ENCODE assay signal across 26 cellular contexts in genomic region chr1:201391651-201392511, GRCh38. TPM values are rescaled to one million over a fixed set of nuclear protein-coding genes. Genes with fewer than 3 reads are reported as not detected.
DNase-seq lines count a peak whose midpoint lies in the region; ATAC-seq and TF ChIP-seq lines count a peak whose summit lies in the region.
"Had no signal": no experiment of that assay in that cellular context is flagged by ENCODE, and none has a peak within 500 bp of the region (broad histone marks: within the 10 kb centered on the region; RNA-seq: fewer than 3 reads in every experiment).

No MANE protein-coding gene starts in this region.

- POLR2A ChIA-PET in WTC11 (lab: Charles Lee) = interaction anchor here (0.8 kb wide), 1 partner anchor 28 kb away, joined by 3 read pairs; no protein-coding TSS in a partner anchor

- no peak overlapping the region for H4K8ac ChIP-seq in mesendoderm (ENCODE audit: low read depth, low read length)

- H3K27me3 ChIP-seq in mesendoderm (ENCODE audit: insufficient read depth, low read length, poor library complexity) = no peaks in the 10 kb centered on the region
- H3K27me3 ChIP-seq: vagina had no signal

- peak overlapping the region; percentile 9 for H3K23ac ChIP-seq in mesendoderm (ENCODE audit: low read length)

- H2BK15ac ChIP-seq in mesendoderm (replicated peaks; ENCODE audit: low read depth) = no peak overlapping the region

- peaks cover 88% of the 10 kb centered on the region for H3K36me3 Mint-ChIP-seq in Calu3 (ENCODE audit: insufficient read depth, unreplicated experiment)
- peaks cover 6% of the 10 kb centered on the region; the same call in 1 of the 2 replicates for H3K36me3 Mint-ChIP-seq in WTC11
- H3K36me3 Mint-ChIP-seq: activated CD4-positive, alpha-beta memory T cell treated with anti-CD3 and anti-CD28 coated beads for 36 hours; CD14-positive monocyte; stimulated activated naive B cell treated with anti-CD40 and anti-IgM and Interleukin-4, amounts not matched to agents 10 μg/mL and 1 μg/mL and 100 μg/mL, for 72 hours had no signal

- H3K4me3 ChIP-seq in mesendoderm (ENCODE audit: low read length) = no peak overlapping the region
- H3K4me3 ChIP-seq: left lung, mucosa of descending colon, psoas muscle, skin epidermis, vagina had no signal

- H3K36me3 ChIP-seq in mesendoderm (ENCODE audit: control insufficient read depth, insufficient read depth, low read length) = no peaks in the 10 kb centered on the region
- H3K36me3 ChIP-seq: neutrophil, vagina had no signal

- no peak overlapping the region for H3K18ac ChIP-seq in mesendoderm (ENCODE audit: low read length)

- no peak overlapping the region for H3K56ac ChIP-seq in mesendoderm (ENCODE audit: low read length)

- no peak overlapping the region for H2BK120ac ChIP-seq in mesendoderm (ENCODE audit: low read depth, low read length)

- H2AK5ac ChIP-seq in mesendoderm (ENCODE audit: low read length) = no peak overlapping the region

- H4K5ac ChIP-seq in mesendoderm (ENCODE audit: low read length) = no peak overlapping the region

- H3K27ac Mint-ChIP-seq in Calu3 (ENCODE audit: unreplicated experiment) = peak overlapping the region; percentile 46
- H3K27ac Mint-ChIP-seq in WTC11 = peak overlapping the region; percentile 67; the same call in 1 of the 2 replicates
- H3K27ac Mint-ChIP-seq: activated CD4-positive, alpha-beta memory T cell treated with anti-CD3 and anti-CD28 coated beads for 36 hours; CD14-positive monocyte; dendritic cell treated with granulocyte-macrophage colony-stimulating factor and Interleukin-4, amounts not matched to agents 40 ng/mL and 50 ng/mL, for 4 days; stimulated activated naive B cell treated with anti-CD40 and anti-IgM and Interleukin-4, amounts not matched to agents 10 μg/mL and 1 μg/mL and 100 μg/mL, for 72 hours had no signal

- H3K79me2 ChIP-seq in mesendoderm (ENCODE audit: control insufficient read depth, insufficient read depth, low read length) = no peaks in the 10 kb centered on the region

- DNase-seq in Calu3 (no peak), HCEC 1CT (peak; percentile 11), WTC11 (ENCODE audit: low spot score) (no peak), mesendoderm (no peak), midbrain (lab: John Stamatoyannopoulos, UW) (no peak), T-helper 2 cell (no peak), head of caudate nucleus (no peak)
- no peak for DNase-seq in stimulated activated CD4-positive, alpha-beta T cell treated with anti-CD3 and anti-CD28 coated beads, Interleukin-4, amount 100 ng/mL, for 24 hours
- DNase-seq: activated CD4-positive, alpha-beta memory T cell treated with anti-CD3 and anti-CD28 coated beads for 36 hours; activated CD4-positive, CD25-positive, alpha-beta regulatory T cell; activated gamma-delta T cell; activated T-cell treated with anti-CD3 and anti-CD28 coated beads for 4 hours; GF-D8; glutamatergic neuron; left lung; mucosa of descending colon; NCI-H2081 treated with DMSO at 0.1 percent for 48 hours; NCI-H510A treated with DMSO at 0.1 percent for 48 hours; psoas muscle; stimulated activated naive B cell treated with anti-CD40 and anti-IgM and Interleukin-4, amounts not matched to agents 10 μg/mL and 1 μg/mL and 100 μg/mL, for 72 hours had no signal

- intact Hi-C loops in Calu3 (cut with micrococcal nuclease; ENCODE audit: unreplicated experiment) = no loop called here
- intact Hi-C loops in head of caudate nucleus (cut with DNase I) = no loop called here

- peaks cover 2% of the 10 kb centered on the region for H3K4me1 ChIP-seq in mesendoderm (ENCODE audit: control insufficient read depth, low read depth, low read length)
- H3K4me1 ChIP-seq: left lung, psoas muscle had no signal

- H3K4me1 Mint-ChIP-seq in Calu3 (ENCODE audit: low read depth, unreplicated experiment) = peaks cover 60% of the 10 kb centered on the region
- H3K4me1 Mint-ChIP-seq in WTC11 = peaks cover 16% of the 10 kb centered on the region
- H3K4me1 Mint-ChIP-seq: CD14-positive monocyte had no signal

- CTCF ChIA-PET in Calu3 (lab: Charles Lee) (no interaction called here), WTC11 (lab: Charles Lee) (interaction anchor here (0.6 to 1.5 kb wide), 5 partner anchors 16 to 118 kb away, joined by 3 to 4 read pairs (median 4); no protein-coding TSS in a partner anchor)

- TF ChIP-seq CTCF in Calu3 (IDR thresholded peaks at IDR 0.05; ENCODE audit: unreplicated experiment) = no peak
- TF ChIP-seq CTCF in WTC11 (IDR thresholded peaks at IDR 0.05) = no peak

- ATAC-seq in WTC11 = no peak
- ATAC-seq: left lung, mucosa of descending colon, psoas muscle had no signal

- no peaks in the 10 kb centered on the region for H3K79me1 ChIP-seq in mesendoderm (ENCODE audit: low read length)

- H3K4ac ChIP-seq in mesendoderm (ENCODE audit: low read depth, low read length) = no peak overlapping the region

- no peak overlapping the region for H2BK5ac ChIP-seq in mesendoderm (ENCODE audit: low read length)

- H3K9me3 Mint-ChIP-seq in Calu3 (ENCODE audit: low read depth, unreplicated experiment) = no peaks in the 10 kb centered on the region
- no peaks in the 10 kb centered on the region for H3K9me3 Mint-ChIP-seq in WTC11
- H3K9me3 Mint-ChIP-seq: activated CD4-positive, alpha-beta memory T cell treated with anti-CD3 and anti-CD28 coated beads for 36 hours; CD14-positive monocyte; dendritic cell treated with granulocyte-macrophage colony-stimulating factor and Interleukin-4, amounts not matched to agents 40 ng/mL and 50 ng/mL, for 4 days; stimulated activated naive B cell treated with anti-CD40 and anti-IgM and Interleukin-4, amounts not matched to agents 10 μg/mL and 1 μg/mL and 100 μg/mL, for 72 hours had no signal

- H3K27me3 Mint-ChIP-seq in Calu3 (ENCODE audit: unreplicated experiment) (no peaks in the 10 kb centered on the region), WTC11 (ENCODE audit: low read depth) (no peaks in the 10 kb centered on the region; the same call in 1 of the 2 replicates)

- no peak overlapping the region for H3K27ac ChIP-seq in mesendoderm (ENCODE audit: low read depth, low read length)
- H3K27ac ChIP-seq: left lung, neutrophil, psoas muscle, vagina had no signal

- BruUV-seq in Calu3 (replicated peaks; lab: Mats Ljungman, UMichigan) = no TSS peak

- no CpG with 5 or more reads among the region's 9 CpGs for WGBS in mesendoderm (ENCODE audit: extremely low coverage, insufficient coverage, low lambda C conversion rate)

- H3K4me3 Mint-ChIP-seq in Calu3 (ENCODE audit: low read depth, unreplicated experiment) (peak overlapping the region; percentile 3), WTC11 (no peak overlapping the region)
- H3K4me3 Mint-ChIP-seq: activated CD4-positive, alpha-beta memory T cell treated with anti-CD3 and anti-CD28 coated beads for 36 hours; CD14-positive monocyte; dendritic cell treated with granulocyte-macrophage colony-stimulating factor and Interleukin-4, amounts not matched to agents 40 ng/mL and 50 ng/mL, for 4 days; stimulated activated naive B cell treated with anti-CD40 and anti-IgM and Interleukin-4, amounts not matched to agents 10 μg/mL and 1 μg/mL and 100 μg/mL, for 72 hours had no signal

- no peak overlapping the region for H3K4me2 ChIP-seq in mesendoderm (ENCODE audit: low read length)

- H3K9ac ChIP-seq in mesendoderm (ENCODE audit: low read length) = no peak overlapping the region

TF ChIP-seq in WTC11, 78 proteins besides CTCF, POLR2A, EP300 and RAD21:
- TF ChIP-seq SMAD4 (CRISPR knock-in tag; IDR thresholded peaks at IDR 0.05) (no peak), ZNF423 (CRISPR knock-in tag; IDR thresholded peaks at IDR 0.05) (peak; percentile 17; the same call in 1 of the 2 replicates), GABPB1 (CRISPR knock-in tag; IDR thresholded peaks at IDR 0.05) (no peak), TCF7 (CRISPR knock-in tag; IDR thresholded peaks at IDR 0.05; ENCODE audit: low read depth) (no peak)
- TF ChIP-seq, protein P1, sequence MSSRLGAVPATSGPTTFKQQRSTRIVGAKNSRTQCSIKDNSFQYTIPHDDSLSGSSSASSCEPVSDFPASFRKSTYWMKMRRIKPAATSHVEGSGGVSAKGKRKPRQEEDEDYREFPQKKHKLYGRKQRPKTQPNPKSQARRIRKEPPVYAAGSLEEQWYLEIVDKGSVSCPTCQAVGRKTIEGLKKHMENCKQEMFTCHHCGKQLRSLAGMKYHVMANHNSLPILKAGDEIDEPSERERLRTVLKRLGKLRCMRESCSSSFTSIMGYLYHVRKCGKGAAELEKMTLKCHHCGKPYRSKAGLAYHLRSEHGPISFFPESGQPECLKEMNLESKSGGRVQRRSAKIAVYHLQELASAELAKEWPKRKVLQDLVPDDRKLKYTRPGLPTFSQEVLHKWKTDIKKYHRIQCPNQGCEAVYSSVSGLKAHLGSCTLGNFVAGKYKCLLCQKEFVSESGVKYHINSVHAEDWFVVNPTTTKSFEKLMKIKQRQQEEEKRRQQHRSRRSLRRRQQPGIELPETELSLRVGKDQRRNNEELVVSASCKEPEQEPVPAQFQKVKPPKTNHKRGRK (CRISPR knock-in tag; IDR thresholded peaks at IDR 0.05; ENCODE audit: borderline replicate concordance) = no peak
- TF ChIP-seq, protein P2, sequence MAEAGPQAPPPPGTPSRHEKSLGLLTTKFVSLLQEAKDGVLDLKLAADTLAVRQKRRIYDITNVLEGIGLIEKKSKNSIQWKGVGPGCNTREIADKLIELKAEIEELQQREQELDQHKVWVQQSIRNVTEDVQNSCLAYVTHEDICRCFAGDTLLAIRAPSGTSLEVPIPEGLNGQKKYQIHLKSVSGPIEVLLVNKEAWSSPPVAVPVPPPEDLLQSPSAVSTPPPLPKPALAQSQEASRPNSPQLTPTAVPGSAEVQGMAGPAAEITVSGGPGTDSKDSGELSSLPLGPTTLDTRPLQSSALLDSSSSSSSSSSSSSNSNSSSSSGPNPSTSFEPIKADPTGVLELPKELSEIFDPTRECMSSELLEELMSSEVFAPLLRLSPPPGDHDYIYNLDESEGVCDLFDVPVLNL (CRISPR knock-in tag; IDR thresholded peaks at IDR 0.05; ENCODE audit: borderline replicate concordance, low read depth) = no peak

RNA-seq across cellular contexts. Expression of gene LAD1, which starts 7.2 kb away (rescaled TPM):
- total RNA-seq in Calu3 (2022) = 209 and 244 TPM in 2 replicates
- 14.5 to 15.6 TPM (median 14.9 TPM) in 3 replicates for total RNA-seq in WTC11 (2021)
- polyA plus RNA-seq in mesendoderm (2013, experiment 1 of 2) = 35.3 TPM
- polyA plus RNA-seq in mesendoderm (2013, experiment 2 of 2) = 35.8 TPM
- total RNA-seq: activated CD4-positive, alpha-beta memory T cell treated with anti-CD3 and anti-CD28 coated beads for 36 hours; temporal lobe had no signal
- polyA plus RNA-seq: CD14-positive monocyte had no signal

RNA-seq across cellular contexts. Expression of gene TNNT2, which starts 14.4 kb away (rescaled TPM):
- total RNA-seq in Calu3 (2022) (1.4 and 2.2 TPM in 2 replicates), WTC11 (2021) (6.1 to 10.1 TPM (median 7.9 TPM) in 3 replicates)
- 9.1 TPM for polyA plus RNA-seq in mesendoderm (2013, experiment 1 of 2)
- polyA plus RNA-seq in mesendoderm (2013, experiment 2 of 2) = 10.8 TPM
- total RNA-seq: activated CD4-positive, alpha-beta memory T cell treated with anti-CD3 and anti-CD28 coated beads for 36 hours had no signal
- polyA plus RNA-seq: CD14-positive monocyte had no signal

RNA-seq across cellular contexts. Expression of gene TNNI1, which starts 29.6 kb away (rescaled TPM):
- total RNA-seq in Calu3 (2022) = not detected in 2 replicates
- 0.34 to 0.50 TPM (median 0.44 TPM) in 3 replicates for total RNA-seq in WTC11 (2021)
- 0.20 TPM for polyA plus RNA-seq in mesendoderm (2013, experiment 1 of 2)
- 0.10 TPM for polyA plus RNA-seq in mesendoderm (2013, experiment 2 of 2)
- total RNA-seq: activated CD4-positive, alpha-beta memory T cell treated with anti-CD3 and anti-CD28 coated beads for 36 hours; temporal lobe; vagina had no signal
- polyA plus RNA-seq: CD14-positive monocyte had no signal

Comparison
In these comparisons a context has a peak if more than half of its experiments do, and no peak if none do; other contexts are left out.
1. RNA of gene LAD1, which starts 7.2 kb away (total RNA-seq): 209 to 244 TPM in Calu3; 14.5 to 15.6 TPM in WTC11; every median in the first group is over 10 times any median in the second.